ENCODE assay signal across 1 cellular context in the genomic region with DNA sequence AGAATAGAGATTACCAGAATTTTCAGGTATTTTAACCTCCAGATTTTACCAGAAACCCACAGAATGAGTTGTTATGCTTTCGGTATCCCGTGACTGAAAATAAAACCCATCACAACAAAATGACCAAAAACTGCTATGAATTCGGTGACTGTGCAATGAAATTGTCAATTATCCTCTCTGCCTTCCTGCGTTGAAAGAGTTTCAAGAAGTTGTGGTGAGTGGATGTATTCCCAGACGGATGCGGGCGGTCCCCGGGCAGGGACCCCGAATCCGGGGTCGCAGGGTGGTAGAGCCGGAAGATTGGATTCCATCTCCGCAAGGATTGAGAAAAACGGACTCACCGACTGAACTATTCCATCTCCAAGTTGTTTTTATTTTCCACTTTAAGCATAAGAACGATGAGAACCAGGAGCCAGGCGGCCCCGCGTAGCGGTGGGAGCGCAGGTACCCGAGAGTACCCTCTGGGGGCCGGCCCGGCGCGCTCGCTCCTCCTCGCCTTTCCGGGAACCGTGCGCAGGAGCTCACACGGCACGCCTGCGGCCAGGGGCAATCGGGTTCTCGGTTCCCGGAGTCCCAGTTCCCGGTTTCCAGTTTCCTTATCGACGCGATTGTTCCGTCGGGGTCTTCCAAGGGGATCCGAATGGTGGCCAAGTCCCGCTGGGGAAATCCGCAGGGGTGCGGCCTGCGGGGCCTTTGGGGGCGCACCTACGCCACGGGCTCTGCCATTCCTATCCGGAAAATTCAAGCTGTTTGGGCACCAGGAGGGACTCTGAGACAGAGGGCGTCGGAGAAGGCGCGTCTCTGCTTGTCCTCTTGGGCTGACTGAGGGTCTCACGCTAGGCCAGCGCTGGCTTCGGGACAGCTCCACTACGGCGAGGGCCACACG.
TF ChIP-seq lines count a peak whose summit lies in the region.

No MANE protein-coding gene starts in this region.

TF ChIP-seq in GM23338, 12 proteins besides CTCF, POLR2A, EP300 and RAD21 (continued from another document):
- no peak for TF ChIP-seq REST (IDR thresholded peaks at IDR 0.05; ENCODE audit: unreplicated experiment)
